ENCODE assay signal across 1 cellular context in genomic region chr11:65808744-65809341, GRCh38.
TF ChIP-seq lines count a peak whose summit lies in the region.

No MANE protein-coding gene starts in this region.

TF ChIP-seq in HepG2, 621 proteins besides CTCF, POLR2A, EP300 and RAD21:
- TF ChIP-seq FOXO1 (CRISPR knock-in tag; IDR thresholded peaks at IDR 0.05), result no peak
- no peak for TF ChIP-seq ZNF281 (CRISPR knock-in tag; IDR thresholded peaks at IDR 0.05; ENCODE audit: borderline replicate concordance)
- TF ChIP-seq SRSF4 (IDR thresholded peaks at IDR 0.05; ENCODE audit: low read depth, low read length, poor library complexity, severe bottlenecking), result no peak
- TF ChIP-seq EED (CRISPR knock-in tag; IDR thresholded peaks at IDR 0.05), result no peak
- no peak for TF ChIP-seq NR2F1 (CRISPR knock-in tag; IDR thresholded peaks at IDR 0.05)
- no peak for TF ChIP-seq MXI1 (IDR thresholded peaks at IDR 0.05; ENCODE audit: borderline replicate concordance, low read depth, low read length)
- no peak for TF ChIP-seq ZBTB37 (CRISPR knock-in tag; IDR thresholded peaks at IDR 0.05)
- TF ChIP-seq ZNF317 (CRISPR knock-in tag; IDR thresholded peaks at IDR 0.05), result no peak
- TF ChIP-seq KMT2B (CRISPR knock-in tag; IDR thresholded peaks at IDR 0.05), result no peak
- no peak for TF ChIP-seq ZBTB7A (CRISPR knock-in tag; IDR thresholded peaks at IDR 0.05)
- TF ChIP-seq ZNF572 (CRISPR knock-in tag; IDR thresholded peaks at IDR 0.05), result no peak
- TF ChIP-seq ZSCAN30 (CRISPR knock-in tag; IDR thresholded peaks at IDR 0.05), result no peak
- TF ChIP-seq ZNF24 (IDR thresholded peaks at IDR 0.05), result no peak
- TF ChIP-seq ZNF331 (CRISPR knock-in tag; IDR thresholded peaks at IDR 0.05), result no peak
- no peak for TF ChIP-seq ZBTB49 (CRISPR knock-in tag; IDR thresholded peaks at IDR 0.05; ENCODE audit: borderline replicate concordance)
- no peak for TF ChIP-seq ZNF784 (CRISPR knock-in tag; IDR thresholded peaks at IDR 0.05; ENCODE audit: borderline replicate concordance)
- TF ChIP-seq CENPX (CRISPR knock-in tag; IDR thresholded peaks at IDR 0.05), result no peak
- TF ChIP-seq ZNF773 (CRISPR knock-in tag; IDR thresholded peaks at IDR 0.05; ENCODE audit: borderline replicate concordance), result no peak
TF ChIP-seq in HepG2: peak in this region for 0.
